In genomic region chr9:125126019-125126746, GRCh38 we compare ENCODE assay signal across 8 cellular contexts. TPM values are rescaled to one million over a fixed set of nuclear protein-coding genes. Genes with fewer than 3 reads are reported as not detected.
DNase-seq lines count a peak whose midpoint lies in the region; ATAC-seq and TF ChIP-seq lines count a peak whose summit lies in the region.

No MANE protein-coding gene starts in this region.

- H3K27ac Mint-ChIP-seq in glutamatergic neuron (ENCODE audit: unreplicated experiment): peak overlapping the region; percentile 31

- DNase-seq in SK-MEL-5 (ENCODE audit: low read depth, low spot score) (peak; percentile 90), glutamatergic neuron (no peak), sciatic nerve (ENCODE audit: low spot score) (peak; percentile 89), aorta (peak; percentile 92 to 96), NCI-H69 (lab: John Stamatoyannopoulos, UW) (no peak)
- DNase-seq in activated naive CD4-positive, alpha-beta T cell treated with Interleukin-2 at 50 U/mL for 16 hours: peak; percentile 70

- WGBS in aorta, 2 donors: 64 to 65% methylated on average over 2 of the region's 2 CpGs

- peaks cover 4% of the 10 kb centered on the region for H3K27me3 Mint-ChIP-seq in glutamatergic neuron (ENCODE audit: unreplicated experiment)

- H3K4me1 Mint-ChIP-seq in glutamatergic neuron (ENCODE audit: low read depth, unreplicated experiment): peaks cover 2% of the 10 kb centered on the region

- peak overlapping the region in 1 of 2 donors; percentile 7 for H3K27ac ChIP-seq in aorta (ENCODE audit: low read depth in 1 of 2, low read length in 2 of 2)

- no peaks in the 10 kb centered on the region for H3K36me3 ChIP-seq in aorta (ENCODE audit: control insufficient read depth in 1 of 2, insufficient read depth in 2 of 2, low read length in 1 of 2)

- no peaks in the 10 kb centered on the region for H3K9me3 ChIP-seq in aorta (ENCODE audit: control insufficient read depth, low read length)

- no peaks in the 10 kb centered on the region for H3K9me3 Mint-ChIP-seq in glutamatergic neuron (ENCODE audit: unreplicated experiment)

- H3K27me3 ChIP-seq in aorta (ENCODE audit: control insufficient read depth in 1 of 2, insufficient read depth in 2 of 2, low read length in 1 of 2): no peaks in the 10 kb centered on the region

- intact Hi-C loops in sciatic nerve (cut with DNase I) (no loop called here), aorta (cut with DNase I) (no loop called here)

- no peaks in the 10 kb centered on the region for H3K4me1 ChIP-seq in aorta (ENCODE audit: control insufficient read depth in 1 of 2, insufficient read depth in 2 of 2, low read length in 2 of 2)

- no peak for TF ChIP-seq CTCF in glutamatergic neuron (IDR thresholded peaks at IDR 0.05; ENCODE audit: partially characterized antibody, unreplicated experiment)

- in situ Hi-C loops in SK-MEL-5 (cut with HindIII; ENCODE audit: low pct_unique_long_range_greater_than_20kb, low sequenced_read_pairs): no loop called here

- no peaks in the 10 kb centered on the region for H3K36me3 Mint-ChIP-seq in glutamatergic neuron (ENCODE audit: unreplicated experiment)

- no peak overlapping the region for H3K4me3 Mint-ChIP-seq in glutamatergic neuron (ENCODE audit: unreplicated experiment)

- H3K4me3 ChIP-seq in aorta (ENCODE audit: low read length in 2 of 2): no peak overlapping the region

- ATAC-seq in GM18909 (IDR thresholded peaks at IDR 0.05; ENCODE audit: poor library complexity, unreplicated experiment) (peak; percentile 86), HG03108 (IDR thresholded peaks at IDR 0.05; ENCODE audit: unreplicated experiment) (peak; percentile 90), sciatic nerve (peak; percentile 98), aorta (ENCODE audit: low FRiP score) (peak; percentile 95)

RNA-seq across cellular contexts. Expression of gene SCAI, which starts 17.1 kb away (rescaled TPM):
- 4.1 and 7.2 TPM in 2 replicates for total RNA-seq in SK-MEL-5 (2014; rRNA removed; shearing (Covaris generic))
- polyA plus RNA-seq in SK-MEL-5 (2015; cell fraction: cytosol; rRNA removed): 1.7 and 3.0 TPM in 2 replicates
- 5.6 and 10.6 TPM in 2 replicates for polyA plus RNA-seq in SK-MEL-5 (2015; cell fraction: nucleus; rRNA removed)
- total RNA-seq in glutamatergic neuron (ENCODE audit: unreplicated experiment) (13.7 TPM), sciatic nerve (13.7 TPM), aorta (10 to 100 TPM in 1 of 2 donors, 1 to 10 TPM in 1; 7.9 to 13.9 TPM)
- polyA plus RNA-seq in aorta: 1 to 10 TPM in 1 of 2 donors, under 1 TPM in 1; 0.50 to 3.1 TPM

Comparison
In these comparisons a context has a peak if more than half of its experiments do, and no peak if none do; other contexts are left out.
1. DNase-seq: peak in SK-MEL-5 (single experiment), activated naive CD4-positive, alpha-beta T cell treated with Interleukin-2 at 50 U/mL for 16 hours (single experiment), sciatic nerve (single experiment) and aorta (2 of 2); none in glutamatergic neuron (single experiment) and NCI-H69 (single experiment).
2. Peak in every context shown above with its lines, with median percentiles within 50 percentile points of each other: ATAC-seq.